1 cellular context compared by ENCODE assay signal in genomic region chr5:134371834-134372340, GRCh38.
TF ChIP-seq lines count a peak whose summit lies in the region.

No MANE protein-coding gene starts in this region.

TF ChIP-seq in HepG2, 621 proteins besides CTCF, POLR2A, EP300 and RAD21 (continues in another document):
- TF ChIP-seq, protein P1, sequence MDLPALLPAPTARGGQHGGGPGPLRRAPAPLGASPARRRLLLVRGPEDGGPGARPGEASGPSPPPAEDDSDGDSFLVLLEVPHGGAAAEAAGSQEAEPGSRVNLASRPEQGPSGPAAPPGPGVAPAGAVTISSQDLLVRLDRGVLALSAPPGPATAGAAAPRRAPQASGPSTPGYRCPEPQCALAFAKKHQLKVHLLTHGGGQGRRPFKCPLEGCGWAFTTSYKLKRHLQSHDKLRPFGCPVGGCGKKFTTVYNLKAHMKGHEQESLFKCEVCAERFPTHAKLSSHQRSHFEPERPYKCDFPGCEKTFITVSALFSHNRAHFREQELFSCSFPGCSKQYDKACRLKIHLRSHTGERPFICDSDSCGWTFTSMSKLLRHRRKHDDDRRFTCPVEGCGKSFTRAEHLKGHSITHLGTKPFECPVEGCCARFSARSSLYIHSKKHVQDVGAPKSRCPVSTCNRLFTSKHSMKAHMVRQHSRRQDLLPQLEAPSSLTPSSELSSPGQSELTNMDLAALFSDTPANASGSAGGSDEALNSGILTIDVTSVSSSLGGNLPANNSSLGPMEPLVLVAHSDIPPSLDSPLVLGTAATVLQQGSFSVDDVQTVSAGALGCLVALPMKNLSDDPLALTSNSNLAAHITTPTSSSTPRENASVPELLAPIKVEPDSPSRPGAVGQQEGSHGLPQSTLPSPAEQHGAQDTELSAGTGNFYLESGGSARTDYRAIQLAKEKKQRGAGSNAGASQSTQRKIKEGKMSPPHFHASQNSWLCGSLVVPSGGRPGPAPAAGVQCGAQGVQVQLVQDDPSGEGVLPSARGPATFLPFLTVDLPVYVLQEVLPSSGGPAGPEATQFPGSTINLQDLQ (CRISPR knock-in tag; IDR thresholded peaks at IDR 0.05) = 0 out of 2 replicates have a peak, but pooled peaks have one; percentile 61
- TF ChIP-seq TAF1 (CRISPR knock-in tag; IDR thresholded peaks at IDR 0.05) = peak; percentile 44; the same call in 1 of the 2 replicates
- 0 out of 2 replicates have a peak, but pooled peaks have one; percentile 67 for TF ChIP-seq MYNN (CRISPR knock-in tag; IDR thresholded peaks at IDR 0.05; ENCODE audit: low read depth)
- TF ChIP-seq ZNF782 (CRISPR knock-in tag; IDR thresholded peaks at IDR 0.05; ENCODE audit: borderline replicate concordance) = 0 out of 2 replicates have a peak, but pooled peaks have one; percentile 34
- 0 out of 2 replicates have a peak, but pooled peaks have one; percentile 4 for TF ChIP-seq ZFP36L1 (CRISPR knock-in tag; IDR thresholded peaks at IDR 0.05)
- TF ChIP-seq, protein P2, sequence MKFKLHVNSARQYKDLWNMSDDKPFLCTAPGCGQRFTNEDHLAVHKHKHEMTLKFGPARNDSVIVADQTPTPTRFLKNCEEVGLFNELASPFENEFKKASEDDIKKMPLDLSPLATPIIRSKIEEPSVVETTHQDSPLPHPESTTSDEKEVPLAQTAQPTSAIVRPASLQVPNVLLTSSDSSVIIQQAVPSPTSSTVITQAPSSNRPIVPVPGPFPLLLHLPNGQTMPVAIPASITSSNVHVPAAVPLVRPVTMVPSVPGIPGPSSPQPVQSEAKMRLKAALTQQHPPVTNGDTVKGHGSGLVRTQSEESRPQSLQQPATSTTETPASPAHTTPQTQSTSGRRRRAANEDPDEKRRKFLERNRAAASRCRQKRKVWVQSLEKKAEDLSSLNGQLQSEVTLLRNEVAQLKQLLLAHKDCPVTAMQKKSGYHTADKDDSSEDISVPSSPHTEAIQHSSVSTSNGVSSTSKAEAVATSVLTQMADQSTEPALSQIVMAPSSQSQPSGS (CRISPR knock-in tag; IDR thresholded peaks at IDR 0.05) = no peak
- no peak for TF ChIP-seq ZHX2 (IDR thresholded peaks at IDR 0.05; ENCODE audit: low read depth)
- 0 out of 2 replicates have a peak, but pooled peaks have one; percentile 7 for TF ChIP-seq ZHX2 (CRISPR knock-in tag; IDR thresholded peaks at IDR 0.05; ENCODE audit: borderline replicate concordance)
- TF ChIP-seq AGO2 (optimal IDR thresholded peaks at IDR 0.05; ENCODE audit: low read depth, low read length) = peak; percentile 80
- TF ChIP-seq ZBTB42 (CRISPR knock-in tag; IDR thresholded peaks at IDR 0.05) = 0 out of 2 replicates have a peak, but pooled peaks have one; percentile 64
- TF ChIP-seq, protein P3, sequence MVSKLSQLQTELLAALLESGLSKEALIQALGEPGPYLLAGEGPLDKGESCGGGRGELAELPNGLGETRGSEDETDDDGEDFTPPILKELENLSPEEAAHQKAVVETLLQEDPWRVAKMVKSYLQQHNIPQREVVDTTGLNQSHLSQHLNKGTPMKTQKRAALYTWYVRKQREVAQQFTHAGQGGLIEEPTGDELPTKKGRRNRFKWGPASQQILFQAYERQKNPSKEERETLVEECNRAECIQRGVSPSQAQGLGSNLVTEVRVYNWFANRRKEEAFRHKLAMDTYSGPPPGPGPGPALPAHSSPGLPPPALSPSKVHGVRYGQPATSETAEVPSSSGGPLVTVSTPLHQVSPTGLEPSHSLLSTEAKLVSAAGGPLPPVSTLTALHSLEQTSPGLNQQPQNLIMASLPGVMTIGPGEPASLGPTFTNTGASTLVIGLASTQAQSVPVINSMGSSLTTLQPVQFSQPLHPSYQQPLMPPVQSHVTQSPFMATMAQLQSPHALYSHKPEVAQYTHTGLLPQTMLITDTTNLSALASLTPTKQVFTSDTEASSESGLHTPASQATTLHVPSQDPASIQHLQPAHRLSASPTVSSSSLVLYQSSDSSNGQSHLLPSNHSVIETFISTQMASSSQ (IDR thresholded peaks at IDR 0.05; ENCODE audit: low read depth) = no peak
- TF ChIP-seq, protein P3 (CRISPR knock-in tag; IDR thresholded peaks at IDR 0.05; ENCODE audit: borderline replicate concordance) = 0 out of 2 replicates have a peak, but pooled peaks have one; percentile 26
- 0 out of 4 replicates have a peak, but pooled peaks of 1 of the 2 experiments have one; percentile 5 for TF ChIP-seq NR2F1 (CRISPR knock-in tag; IDR thresholded peaks at IDR 0.05)
- 0 out of 2 replicates have a peak, but pooled peaks have one; percentile 2 for TF ChIP-seq HDAC1 (CRISPR knock-in tag; IDR thresholded peaks at IDR 0.05)
- TF ChIP-seq ZNF430 (CRISPR knock-in tag; IDR thresholded peaks at IDR 0.05) = peak; percentile 63; the same call in 1 of the 2 replicates
- no peak for TF ChIP-seq RCOR2 (CRISPR knock-in tag; IDR thresholded peaks at IDR 0.05)
- 0 out of 2 replicates have a peak, but pooled peaks have one; percentile 13 for TF ChIP-seq ZNF510 (CRISPR knock-in tag; IDR thresholded peaks at IDR 0.05; ENCODE audit: low read depth)
- peak; percentile 31; the same call in 1 of the 2 replicates for TF ChIP-seq ZBTB37 (CRISPR knock-in tag; IDR thresholded peaks at IDR 0.05)
- TF ChIP-seq SAP130 (CRISPR knock-in tag; IDR thresholded peaks at IDR 0.05; ENCODE audit: low read depth) = peak; percentile 41; the same call in 1 of the 2 replicates
- TF ChIP-seq, protein P4, sequence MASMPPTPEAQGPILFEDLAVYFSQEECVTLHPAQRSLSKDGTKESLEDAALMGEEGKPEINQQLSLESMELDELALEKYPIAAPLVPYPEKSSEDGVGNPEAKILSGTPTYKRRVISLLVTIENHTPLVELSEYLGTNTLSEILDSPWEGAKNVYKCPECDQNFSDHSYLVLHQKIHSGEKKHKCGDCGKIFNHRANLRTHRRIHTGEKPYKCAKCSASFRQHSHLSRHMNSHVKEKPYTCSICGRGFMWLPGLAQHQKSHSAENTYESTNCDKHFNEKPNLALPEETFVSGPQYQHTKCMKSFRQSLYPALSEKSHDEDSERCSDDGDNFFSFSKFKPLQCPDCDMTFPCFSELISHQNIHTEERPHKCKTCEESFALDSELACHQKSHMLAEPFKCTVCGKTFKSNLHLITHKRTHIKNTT (CRISPR knock-in tag; IDR thresholded peaks at IDR 0.05) = no peak
- TF ChIP-seq PHF8 (CRISPR knock-in tag; IDR thresholded peaks at IDR 0.05) = 0 out of 2 replicates have a peak, but pooled peaks have one; percentile 6
- TF ChIP-seq HIVEP1 (CRISPR knock-in tag; IDR thresholded peaks at IDR 0.05) = peak; percentile 56
- TF ChIP-seq SRSF1 (optimal IDR thresholded peaks at IDR 0.05; ENCODE audit: low read depth, low read length) = peak; percentile 46
- TF ChIP-seq, protein P5, sequence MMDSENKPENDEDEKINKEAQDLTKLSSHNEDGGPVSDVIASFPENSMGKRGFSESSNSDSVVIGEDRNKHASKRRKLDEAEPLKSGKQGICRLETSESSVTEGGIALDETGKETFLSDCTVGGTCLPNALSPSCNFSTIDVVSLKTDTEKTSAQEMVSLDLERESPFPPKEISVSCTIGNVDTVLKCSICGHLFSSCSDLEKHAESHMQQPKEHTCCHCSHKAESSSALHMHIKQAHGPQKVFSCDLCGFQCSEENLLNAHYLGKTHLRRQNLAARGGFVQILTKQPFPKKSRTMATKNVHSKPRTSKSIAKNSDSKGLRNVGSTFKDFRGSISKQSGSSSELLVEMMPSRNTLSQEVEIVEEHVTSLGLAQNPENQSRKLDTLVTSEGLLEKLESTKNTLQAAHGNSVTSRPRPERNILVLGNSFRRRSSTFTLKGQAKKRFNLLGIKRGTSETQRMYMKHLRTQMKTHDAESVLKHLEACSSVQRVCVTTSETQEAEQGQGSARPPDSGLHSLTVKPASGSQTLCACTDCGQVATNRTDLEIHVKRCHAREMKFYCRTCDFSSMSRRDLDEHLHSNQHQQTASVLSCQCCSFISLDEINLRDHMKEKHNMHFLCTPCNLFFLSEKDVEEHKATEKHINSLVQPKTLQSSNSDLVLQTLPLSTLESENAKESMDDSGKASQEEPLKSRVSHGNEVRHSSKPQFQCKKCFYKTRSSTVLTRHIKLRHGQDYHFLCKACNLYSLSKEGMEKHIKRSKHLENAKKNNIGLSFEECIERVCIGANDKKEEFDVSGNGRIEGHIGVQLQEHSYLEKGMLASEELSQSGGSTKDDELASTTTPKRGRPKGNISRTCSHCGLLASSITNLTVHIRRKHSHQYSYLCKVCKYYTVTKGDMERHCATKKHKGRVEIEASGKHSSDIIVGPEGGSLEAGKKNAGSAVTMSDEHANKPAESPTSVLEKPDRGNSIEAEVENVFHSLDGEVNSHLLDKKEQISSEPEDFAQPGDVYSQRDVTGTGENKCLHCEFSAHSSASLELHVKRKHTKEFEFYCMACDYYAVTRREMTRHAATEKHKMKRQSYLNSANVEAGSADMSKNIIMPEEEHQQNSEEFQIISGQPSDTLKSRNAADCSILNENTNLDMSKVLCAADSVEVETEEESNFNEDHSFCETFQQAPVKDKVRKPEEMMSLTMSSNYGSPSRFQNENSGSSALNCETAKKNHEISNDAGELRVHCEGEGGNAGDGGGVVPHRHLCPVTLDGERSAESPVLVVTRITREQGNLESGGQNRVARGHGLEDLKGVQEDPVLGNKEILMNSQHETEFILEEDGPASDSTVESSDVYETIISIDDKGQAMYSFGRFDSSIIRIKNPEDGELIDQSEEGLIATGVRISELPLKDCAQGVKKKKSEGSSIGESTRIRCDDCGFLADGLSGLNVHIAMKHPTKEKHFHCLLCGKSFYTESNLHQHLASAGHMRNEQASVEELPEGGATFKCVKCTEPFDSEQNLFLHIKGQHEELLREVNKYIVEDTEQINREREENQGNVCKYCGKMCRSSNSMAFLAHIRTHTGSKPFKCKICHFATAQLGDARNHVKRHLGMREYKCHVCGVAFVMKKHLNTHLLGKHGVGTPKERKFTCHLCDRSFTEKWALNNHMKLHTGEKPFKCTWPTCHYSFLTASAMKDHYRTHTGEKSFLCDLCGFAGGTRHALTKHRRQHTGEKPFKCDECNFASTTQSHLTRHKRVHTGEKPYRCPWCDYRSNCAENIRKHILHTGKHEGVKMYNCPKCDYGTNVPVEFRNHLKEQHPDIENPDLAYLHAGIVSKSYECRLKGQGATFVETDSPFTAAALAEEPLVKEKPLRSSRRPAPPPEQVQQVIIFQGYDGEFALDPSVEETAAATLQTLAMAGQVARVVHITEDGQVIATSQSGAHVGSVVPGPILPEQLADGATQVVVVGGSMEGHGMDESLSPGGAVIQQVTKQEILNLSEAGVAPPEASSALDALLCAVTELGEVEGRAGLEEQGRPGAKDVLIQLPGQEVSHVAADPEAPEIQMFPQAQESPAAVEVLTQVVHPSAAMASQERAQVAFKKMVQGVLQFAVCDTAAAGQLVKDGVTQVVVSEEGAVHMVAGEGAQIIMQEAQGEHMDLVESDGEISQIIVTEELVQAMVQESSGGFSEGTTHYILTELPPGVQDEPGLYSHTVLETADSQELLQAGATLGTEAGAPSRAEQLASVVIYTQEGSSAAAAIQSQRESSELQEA (CRISPR knock-in tag; IDR thresholded peaks at IDR 0.05; ENCODE audit: not compliant biosample characterization) = no peak
- TF ChIP-seq ZNF543 (CRISPR knock-in tag; IDR thresholded peaks at IDR 0.05) = 0 out of 2 replicates have a peak, but pooled peaks have one; percentile 35
